Comparison of ENCODE assay signal across 30 cellular contexts in the genomic region with DNA sequence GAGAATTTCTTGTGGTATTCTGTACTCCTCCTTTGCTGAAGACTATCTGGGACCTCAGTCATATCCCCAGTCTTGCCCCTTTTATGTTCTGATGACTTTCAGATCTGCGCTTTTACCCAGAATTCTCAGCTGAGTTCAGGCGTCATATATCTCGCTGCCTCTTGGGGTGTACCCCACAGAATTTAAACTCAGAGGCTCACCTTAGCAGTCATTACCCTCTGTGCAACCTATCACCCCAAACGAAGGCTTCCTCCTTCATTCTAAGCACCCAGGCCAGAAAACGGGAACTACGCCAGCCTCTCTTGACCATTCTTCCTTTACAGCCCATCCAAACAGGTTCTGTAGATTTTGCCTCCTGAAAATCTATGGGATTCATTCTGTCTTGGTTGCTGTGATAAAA.
"Had no signal": no experiment of that assay in that cellular context is flagged by ENCODE, and none has a peak within 500 bp of the region (broad histone marks: within the 10 kb centered on the region; RNA-seq: fewer than 3 reads in every experiment).

No MANE protein-coding gene starts in this region.

- FAIRE-seq: small intestine, urothelium cell line had no signal

- DNase-seq: naive thymus-derived CD8-positive, alpha-beta T cell; nephron progenitor cell; nucleus accumbens; ovary; posterior cingulate gyrus; psoas muscle; right cardiac atrium; right lobe of liver; sigmoid colon; small intestine; stimulated activated CD4-positive, alpha-beta T cell treated with anti-CD3 and anti-CD28 coated beads, Interleukin-15, amount 100 ng/mL, for 24 hours; stimulated activated CD4-positive, alpha-beta T cell treated with anti-CD3 and anti-CD28 coated beads, Interleukin-2, amount 100 ng/mL, for 24 hours; stimulated activated CD4-positive, alpha-beta T cell treated with anti-CD3 and anti-CD28 coated beads, Interleukin-2, amount 100 ng/mL, for 48 hours; stimulated activated CD4-positive, alpha-beta T cell treated with anti-CD3 and anti-CD28 coated beads, Interleukin-4, amount 100 ng/mL, for 24 hours; stimulated activated naive B cell treated with anti-CD40 and anti-IgM and Interleukin-4, amounts not matched to agents 10 μg/mL and 1 μg/mL and 100 μg/mL, for 72 hours; stimulated activated naive CD4-positive, alpha-beta T cell treated with Interleukin-2 at 50 U/mL for 16 hours; stomach; thyroid gland; trophoblast cell; upper lobe of left lung had no signal

- H3K27me3 ChIP-seq: neutrophil, ovary, sigmoid colon, thyroid gland, tibial nerve, upper lobe of left lung, vagina had no signal

- H3K4me1 Mint-ChIP-seq: naive thymus-derived CD8-positive, alpha-beta T cell; neural crest cell; stimulated activated effector memory CD8-positive, alpha-beta T cell treated with anti-CD3 and anti-CD28 coated beads, Interleukin-12 subunit alpha, Interleukin-12 subunit beta, amount 100 ng/mL, for 72 hours; stimulated activated naive B cell treated with anti-CD40 and anti-IgM and Interleukin-4, amounts not matched to agents 10 μg/mL and 1 μg/mL and 100 μg/mL, for 72 hours had no signal

- H2AFZ ChIP-seq: parathyroid adenoma had no signal

- H3K27ac Mint-ChIP-seq: natural killer cell treated with Interleukin-12 subunit alpha and Interleukin-12 subunit beta and Interleukin-15 and Interleukin-18, amount 100 ng/mL, for 72 hours; nephron progenitor cell; progenitor cell of endocrine pancreas; stimulated activated effector memory CD8-positive, alpha-beta T cell treated with anti-CD3 and anti-CD28 coated beads, Interleukin-12 subunit alpha, Interleukin-12 subunit beta, amount 100 ng/mL, for 72 hours; stimulated activated naive B cell treated with anti-CD40 and anti-IgM and Interleukin-4, amounts not matched to agents 10 μg/mL and 1 μg/mL and 100 μg/mL, for 72 hours had no signal

- H3K9ac ChIP-seq: parathyroid adenoma had no signal

- H3K9me3 Mint-ChIP-seq: naive thymus-derived CD8-positive, alpha-beta T cell; natural killer cell treated with Interleukin-12 subunit alpha and Interleukin-12 subunit beta and Interleukin-15 and Interleukin-18, amount 100 ng/mL, for 72 hours; nephron progenitor cell; neural crest cell; stimulated activated effector memory CD8-positive, alpha-beta T cell treated with anti-CD3 and anti-CD28 coated beads, Interleukin-12 subunit alpha, Interleukin-12 subunit beta, amount 100 ng/mL, for 72 hours; stimulated activated naive B cell treated with anti-CD40 and anti-IgM and Interleukin-4, amounts not matched to agents 10 μg/mL and 1 μg/mL and 100 μg/mL, for 72 hours had no signal

- H3K36me3 Mint-ChIP-seq: naive thymus-derived CD8-positive, alpha-beta T cell; natural killer cell treated with Interleukin-12 subunit alpha and Interleukin-12 subunit beta and Interleukin-15 and Interleukin-18, amount 100 ng/mL, for 72 hours; stimulated activated effector memory CD8-positive, alpha-beta T cell treated with anti-CD3 and anti-CD28 coated beads, Interleukin-12 subunit alpha, Interleukin-12 subunit beta, amount 100 ng/mL, for 72 hours; stimulated activated naive B cell treated with anti-CD40 and anti-IgM and Interleukin-4, amounts not matched to agents 10 μg/mL and 1 μg/mL and 100 μg/mL, for 72 hours had no signal

- H3K4me3 Mint-ChIP-seq: naive thymus-derived CD8-positive, alpha-beta T cell; natural killer cell treated with Interleukin-12 subunit alpha and Interleukin-12 subunit beta and Interleukin-15 and Interleukin-18, amount 100 ng/mL, for 72 hours; nephron progenitor cell; neural crest cell; stimulated activated effector memory CD8-positive, alpha-beta T cell treated with anti-CD3 and anti-CD28 coated beads, Interleukin-12 subunit alpha, Interleukin-12 subunit beta, amount 100 ng/mL, for 72 hours; stimulated activated naive B cell treated with anti-CD40 and anti-IgM and Interleukin-4, amounts not matched to agents 10 μg/mL and 1 μg/mL and 100 μg/mL, for 72 hours had no signal

- H3K36me3 ChIP-seq: neutrophil, ovary, right lobe of liver, sigmoid colon, stomach, thoracic aorta, thyroid gland, tibial nerve, upper lobe of left lung, vagina had no signal

- H3K4me1 ChIP-seq: parathyroid adenoma, psoas muscle, right lobe of liver, sigmoid colon, stomach, tibial nerve, upper lobe of left lung, vagina had no signal

- H3K4me3 ChIP-seq: ovary, psoas muscle, right lobe of liver, sigmoid colon, stomach, thoracic aorta, thyroid gland, tibial nerve, upper lobe of left lung, vagina had no signal

- H3K27ac ChIP-seq: neutrophil, ovary, parathyroid adenoma, psoas muscle, right lobe of liver, sigmoid colon, stomach, thoracic aorta, thyroid gland, tibial nerve, upper lobe of left lung, vagina had no signal

- H3K79me2 ChIP-seq: parathyroid adenoma had no signal

- H3K9me3 ChIP-seq: neutrophil, ovary, psoas muscle, right lobe of liver, sigmoid colon, stomach, thoracic aorta, thyroid gland, tibial nerve, upper lobe of left lung, vagina had no signal
